ENCODE assay signal across 1 cellular context in the genomic region with DNA sequence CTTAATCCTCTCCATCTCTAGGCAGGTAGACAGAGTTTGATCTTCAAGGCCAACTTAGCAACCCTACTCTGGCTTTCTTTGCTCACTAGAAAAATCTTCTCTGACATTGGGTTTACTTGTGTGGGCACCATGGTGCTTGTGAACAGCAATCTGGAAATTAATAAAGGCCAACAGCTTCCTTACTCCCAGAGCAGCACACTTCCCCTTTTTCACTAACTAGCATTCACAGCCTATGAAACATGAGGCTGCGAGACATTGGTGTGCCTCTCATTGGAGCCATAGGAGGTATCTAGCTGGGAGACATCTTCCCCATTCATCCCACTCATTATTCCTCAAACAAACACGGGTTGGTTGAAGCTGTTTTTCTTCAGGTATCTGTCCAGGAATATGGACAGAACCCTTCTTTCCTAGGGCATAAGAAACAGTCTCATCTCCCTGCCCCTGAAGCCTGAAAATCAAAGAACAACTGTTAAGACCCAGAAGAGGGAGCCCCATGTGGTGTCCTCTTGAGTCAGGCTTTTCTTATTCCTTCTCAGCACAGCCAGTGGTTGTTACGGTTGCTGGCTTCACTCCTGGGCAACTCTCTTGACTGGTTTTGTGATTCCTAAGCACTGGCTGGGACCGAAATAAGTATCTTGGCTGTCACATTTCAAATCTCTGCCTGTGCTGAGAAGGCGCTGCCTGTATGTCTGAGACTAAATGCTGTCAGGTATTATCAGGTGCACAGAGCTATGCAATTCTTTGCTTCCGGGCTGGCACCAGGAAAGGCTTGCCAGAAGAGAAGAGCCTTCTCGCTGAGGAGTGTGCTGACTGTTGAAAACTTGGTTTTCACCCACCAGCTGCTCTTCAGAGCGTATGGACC.
TF ChIP-seq lines count a peak whose summit lies in the region.

No MANE protein-coding gene starts in this region.

TF ChIP-seq in H1, 55 proteins besides CTCF, POLR2A, EP300 and RAD21:
- TF ChIP-seq HDAC2 (IDR thresholded peaks at IDR 0.05; ENCODE audit: borderline replicate concordance in 1 of 2, low read depth in 2 of 2, low read length in 2 of 2) (no peak), TEAD4 (IDR thresholded peaks at IDR 0.05; ENCODE audit: low read depth, low read length) (no peak), MAFK (IDR thresholded peaks at IDR 0.05; ENCODE audit: low read depth, low read length) (no peak), TCF12 (IDR thresholded peaks at IDR 0.05; ENCODE audit: low read depth, low read length) (no peak), BACH1 (IDR thresholded peaks at IDR 0.05; ENCODE audit: low read length) (no peak), CHD1 (IDR thresholded peaks at IDR 0.05; ENCODE audit: low read depth, low read length) (no peak)
